ENCODE assay signal across 8 cellular contexts in the genomic region with DNA sequence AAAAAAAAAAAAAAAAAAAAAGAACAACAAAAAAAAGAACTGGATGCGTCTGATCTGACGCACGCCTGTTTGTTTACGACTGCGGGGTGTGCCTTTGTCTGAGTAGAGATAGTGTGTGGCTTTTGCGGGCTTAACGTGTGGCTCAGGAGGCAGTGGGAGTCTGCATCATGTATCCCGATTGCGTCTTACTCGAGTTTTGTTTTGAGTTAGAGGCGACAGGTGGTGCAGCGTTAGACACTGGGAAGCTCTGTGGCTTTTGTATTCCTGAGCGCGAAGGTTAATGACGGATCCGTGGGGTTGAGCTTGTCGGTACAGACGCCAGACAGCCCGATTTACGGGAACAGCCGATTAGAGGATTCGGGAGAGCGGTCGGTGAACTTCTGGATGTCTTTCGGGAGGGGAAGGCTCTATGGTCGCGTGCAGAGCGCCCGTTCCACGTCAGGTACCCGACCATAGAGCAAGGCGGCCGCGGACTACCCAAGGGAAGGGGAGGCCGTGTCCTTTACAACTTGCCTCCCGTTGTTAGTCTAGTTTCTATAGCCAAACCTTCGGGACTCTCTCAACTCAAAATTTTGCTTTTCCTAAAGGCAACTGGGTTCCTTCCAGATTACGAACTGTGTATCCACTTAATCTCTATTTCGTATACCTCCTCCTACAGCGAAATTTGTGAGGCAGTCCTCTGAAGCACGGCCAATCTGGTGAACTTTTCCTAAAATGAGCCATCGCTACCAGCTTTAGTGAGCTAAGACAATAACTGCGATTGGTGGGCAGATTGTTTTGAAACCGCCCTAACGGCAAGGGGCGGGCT. TPM values are rescaled to one million over a fixed set of nuclear protein-coding genes. Genes with fewer than 3 reads are reported as not detected.
DNase-seq lines count a peak whose midpoint lies in the region; ATAC-seq and TF ChIP-seq lines count a peak whose summit lies in the region.

No MANE protein-coding gene starts in this region.

- H3K4me3 Mint-ChIP-seq in activated naive CD4-positive, alpha-beta T cell treated with anti-CD3 and anti-CD28 coated beads, Interleukin-2, amount 50 U/mL, for 24 hours, result peak overlapping the region; percentile 95
- peak overlapping the region; percentile 94 for H3K4me3 Mint-ChIP-seq in progenitor cell of endocrine pancreas (ENCODE audit: low read depth)

- H3K27me3 ChIP-seq in SJSA1 (replicated peaks), result no peaks in the 10 kb centered on the region

- no peaks in the 10 kb centered on the region for H3K9me3 Mint-ChIP-seq in activated naive CD4-positive, alpha-beta T cell treated with anti-CD3 and anti-CD28 coated beads, Interleukin-2, amount 50 U/mL, for 24 hours
- no peaks in the 10 kb centered on the region for H3K9me3 Mint-ChIP-seq in progenitor cell of endocrine pancreas (ENCODE audit: low read depth)

- H3K27ac ChIP-seq in SJSA1 (peak overlapping the region; percentile 76), urinary bladder (ENCODE audit: low read depth) (peak overlapping the region; percentile 95)

- H3K36me3 Mint-ChIP-seq in activated naive CD4-positive, alpha-beta T cell treated with anti-CD3 and anti-CD28 coated beads, Interleukin-2, amount 50 U/mL, for 24 hours, result peaks cover 4% of the 10 kb centered on the region
- H3K36me3 Mint-ChIP-seq in progenitor cell of endocrine pancreas (ENCODE audit: insufficient read depth), result peaks cover 3% of the 10 kb centered on the region

- ATAC-seq in GM18909 (IDR thresholded peaks at IDR 0.05; ENCODE audit: poor library complexity, unreplicated experiment) (peak; percentile 15), Right ventricle myocardium superior (ENCODE audit: poor library complexity) (peak; percentile 28)

- H3K27me3 Mint-ChIP-seq in activated naive CD4-positive, alpha-beta T cell treated with anti-CD3 and anti-CD28 coated beads, Interleukin-2, amount 50 U/mL, for 24 hours, result no peaks in the 10 kb centered on the region
- no peaks in the 10 kb centered on the region for H3K27me3 Mint-ChIP-seq in progenitor cell of endocrine pancreas

- peaks cover 44% of the 10 kb centered on the region for H3K4me1 Mint-ChIP-seq in activated naive CD4-positive, alpha-beta T cell treated with anti-CD3 and anti-CD28 coated beads, Interleukin-2, amount 50 U/mL, for 24 hours
- peaks cover 25% of the 10 kb centered on the region for H3K4me1 Mint-ChIP-seq in progenitor cell of endocrine pancreas (ENCODE audit: low read depth)

- intact Hi-C loops in Right ventricle myocardium superior (cut with DNase I), result loop anchor here (5.0 kb wide), 1 partner anchor 34 kb away; no protein-coding TSS in a partner anchor

- DNase-seq in AML-193 (lab: John Stamatoyannopoulos, UW) (peak; percentile 68 to 71), HS-27A (ENCODE audit: low read depth) (peak; percentile 86), SJSA1 (ENCODE audit: low read depth in 1 of 2, low spot score in 2 of 2) (peak; percentile 80 to 81), Right ventricle myocardium superior (peak; percentile 76), progenitor cell of endocrine pancreas (ENCODE audit: low spot score, unreplicated experiment) (peak; percentile 31)

- H3K9me3 ChIP-seq in SJSA1 (replicated peaks), result no peaks in the 10 kb centered on the region

- no peak for TF ChIP-seq CTCF in progenitor cell of endocrine pancreas (IDR thresholded peaks at IDR 0.05; ENCODE audit: unreplicated experiment)

- WGBS in urinary bladder, result under 1% methylated on average over 46 of the region's 46 CpGs

- peak overlapping the region; percentile 99 for H3K27ac Mint-ChIP-seq in activated naive CD4-positive, alpha-beta T cell treated with anti-CD3 and anti-CD28 coated beads, Interleukin-2, amount 50 U/mL, for 24 hours
- peak overlapping the region; percentile 100 for H3K27ac Mint-ChIP-seq in progenitor cell of endocrine pancreas

- H3K36me3 ChIP-seq in SJSA1, result peaks cover 67% of the 10 kb centered on the region
- H3K36me3 ChIP-seq in urinary bladder (ENCODE audit: insufficient read depth), result no peaks in the 10 kb centered on the region

- peaks cover 23% of the 10 kb centered on the region for H3K4me1 ChIP-seq in SJSA1 (replicated peaks)
- peaks cover 2% of the 10 kb centered on the region for H3K4me1 ChIP-seq in urinary bladder (ENCODE audit: insufficient read depth)

- H3K4me3 ChIP-seq in SJSA1 (peak overlapping the region; percentile 43), urinary bladder (ENCODE audit: low read depth, low read length) (peak overlapping the region; percentile 45)

RNA-seq across cellular contexts. Expression of a gene that starts 0.9 kb away (rescaled TPM):
- total RNA-seq in SJSA1 (2014; rRNA removed; shearing (Covaris generic)), result 147 and 162 TPM in 2 replicates
- total RNA-seq in Right ventricle myocardium superior (114 TPM), progenitor cell of endocrine pancreas (256 and 259 TPM in 2 replicates), urinary bladder (79.3 TPM)
- polyA plus RNA-seq in urinary bladder, result 123 TPM

RNA-seq across cellular contexts. Expression of a gene that starts 44.2 kb away (rescaled TPM):
- total RNA-seq in SJSA1 (2014; rRNA removed; shearing (Covaris generic)), result 181 and 224 TPM in 2 replicates
- total RNA-seq in Right ventricle myocardium superior, result 18.0 TPM
- 14.8 and 15.7 TPM in 2 replicates for total RNA-seq in progenitor cell of endocrine pancreas
- total RNA-seq in urinary bladder, result 53.7 TPM
- 55.0 TPM for polyA plus RNA-seq in urinary bladder

RNA-seq across cellular contexts. Expression of a gene that starts 46.7 kb away (rescaled TPM):
- total RNA-seq in SJSA1 (2014; rRNA removed; shearing (Covaris generic)), result 6.0 and 10.7 TPM in 2 replicates
- total RNA-seq in Right ventricle myocardium superior, result 14.3 TPM
- 44.9 and 46.5 TPM in 2 replicates for total RNA-seq in progenitor cell of endocrine pancreas
- total RNA-seq in urinary bladder, result 7.2 TPM
- polyA plus RNA-seq in urinary bladder, result 18.0 TPM

Comparison
In these comparisons a context has a peak if more than half of its experiments do, and no peak if none do; other contexts are left out.
1. Peak in every context shown above with its lines: DNase-seq, ATAC-seq, H3K4me3 ChIP-seq and H3K27ac ChIP-seq.
2. DNase-seq: peak in every context shown above with its lines; median percentile 86 in HS-27A; 80 in SJSA1; 76 in Right ventricle myocardium superior; 70 in AML-193; 31 in progenitor cell of endocrine pancreas.